Comparison of ENCODE assay signal across 37 cellular contexts in genomic region chr1:45067806-45068205, GRCh38. TPM values are rescaled to one million over a fixed set of nuclear protein-coding genes. Genes with fewer than 3 reads are reported as not detected.
DNase-seq lines count a peak whose midpoint lies in the region; ATAC-seq, FAIRE-seq and TF ChIP-seq lines count a peak whose summit lies in the region.
"Had no signal": no experiment of that assay in that cellular context is flagged by ENCODE, and none has a peak within 500 bp of the region (broad histone marks: within the 10 kb centered on the region; RNA-seq: fewer than 3 reads in every experiment).

No MANE protein-coding gene starts in this region.

- H3K27me3 ChIP-seq in H9 (ENCODE audit: insufficient read depth, low read length) = no peaks in the 10 kb centered on the region
- H3K27me3 ChIP-seq: BE2C; BLaER1; BLaER1 treated with 17β-estradiol and CSF1 and Interleukin-3, amounts not matched to agents 10 nM and 100 nM had no signal

- H3K9me3 Mint-ChIP-seq in H9 = peaks cover 6% of the 10 kb centered on the region in 2 experiments; a peak in 4 of 5 replicates
- H3K9me3 Mint-ChIP-seq: CD4-positive, alpha-beta T cell had no signal

- no CpG with 5 or more reads among the region's 2 CpGs for WGBS in H9 (ENCODE audit: extremely low coverage, insufficient read length, low lambda C conversion rate)

- DNase-seq in COLO829 (ENCODE audit: low spot score) (peak; percentile 76), SK-MEL-5 (ENCODE audit: low read depth, low spot score) (peak; percentile 62), foreskin melanocyte (peak; percentile 32), H9 (no peak), NCI-H128 (lab: John Stamatoyannopoulos, UW; ENCODE audit: unreplicated experiment) (no peak), GM10266 (ENCODE audit: extremely low spot score) (no peak)
- DNase-seq: 8988T; ACHN; AML-193; BE2C; C1 segment of cervical spinal cord; Caco-2; Calu3; CD4-positive, alpha-beta memory T cell; CD4-positive, alpha-beta T cell; CD4-positive, CD25-positive, alpha-beta regulatory T cell; CD8-positive, alpha-beta memory T cell; CD8-positive, alpha-beta T cell; COR-L47; DMS 273 treated with DMSO at 0.1 percent for 48 hours; DMS153; DMS53; DMS79; DMS79 treated with DMSO at 0.1 percent for 48 hours; DND-41; EL had no signal

- no peak overlapping the region for H3K27ac Mint-ChIP-seq in H9
- H3K27ac Mint-ChIP-seq: B cell; CD14-positive monocyte; CD4-positive, alpha-beta memory T cell; CD4-positive, alpha-beta T cell; CD4-positive, CD25-positive, alpha-beta regulatory T cell; CD8-positive, alpha-beta memory T cell; CD8-positive, alpha-beta T cell had no signal

- H2BK12ac ChIP-seq in H9 (ENCODE audit: insufficient read length, low read depth, low read length) = no peak overlapping the region

- no peak overlapping the region for H4K8ac ChIP-seq in H9 (replicated peaks; ENCODE audit: insufficient read length, low read depth, low read length)

- in situ Hi-C loops in SK-MEL-5 (cut with HindIII; ENCODE audit: low pct_unique_long_range_greater_than_20kb, low sequenced_read_pairs) = no loop called here

- peak; percentile 28 for FAIRE-seq in G401.6 (lab: Jason Lieb, UNC)
- FAIRE-seq: A204.1, A549, D721Med had no signal

- H2AK5ac ChIP-seq in H9 (ENCODE audit: insufficient read length, low read length) = no peak overlapping the region

- no peaks in the 10 kb centered on the region for H3K27me3 Mint-ChIP-seq in H9 (ENCODE audit: low read depth)
- H3K27me3 Mint-ChIP-seq: CD4-positive, alpha-beta memory T cell; CD4-positive, alpha-beta T cell had no signal

- no peak overlapping the region for H2BK20ac ChIP-seq in H9 (ENCODE audit: low read depth, low read length, poor library complexity, severe bottlenecking)

- no peak overlapping the region for H3K9ac ChIP-seq in H9 (ENCODE audit: extremely low read depth, insufficient read length, low read length)
- H3K9ac ChIP-seq: BLaER1; BLaER1 treated with 17β-estradiol and CSF1 and Interleukin-3, amounts not matched to agents 10 nM and 100 nM had no signal

- H3K79me2 ChIP-seq in H9 (ENCODE audit: insufficient read depth, low read length) = no peaks in the 10 kb centered on the region

- no peak overlapping the region for H2BK5ac ChIP-seq in H9 (ENCODE audit: insufficient read length, low read length)

- no peak overlapping the region for H2AFZ ChIP-seq in H9 (ENCODE audit: low read length)

- no peaks in the 10 kb centered on the region for H4K20me1 ChIP-seq in H9 (ENCODE audit: control insufficient read depth, insufficient read depth, insufficient read length)
- H4K20me1 ChIP-seq: BLaER1; BLaER1 treated with 17β-estradiol and CSF1 and Interleukin-3, amounts not matched to agents 10 nM and 100 nM had no signal

- H3K4ac ChIP-seq in H9 (ENCODE audit: low read depth, low read length) = no peak overlapping the region

- H3K27ac ChIP-seq in H9 (ENCODE audit: insufficient read length, low read depth, low read length) = no peak overlapping the region
- H3K27ac ChIP-seq: 22Rv1; A549; BLaER1; BLaER1 treated with 17β-estradiol and CSF1 and Interleukin-3, amounts not matched to agents 10 nM and 100 nM; C4-2B had no signal

- H3K79me1 ChIP-seq in H9 (ENCODE audit: insufficient read depth, low read depth, low read length, poor library complexity, severe bottlenecking) = no peaks in the 10 kb centered on the region

- H4K91ac ChIP-seq in H9 (ENCODE audit: insufficient read length, low read depth, low read length) = no peak overlapping the region

- H3K14ac ChIP-seq in H9 (ENCODE audit: insufficient read depth, low read length) = no peak overlapping the region

- no peaks in the 10 kb centered on the region for H3K4me1 ChIP-seq in H9 (ENCODE audit: insufficient read depth, low read length)
- H3K4me1 ChIP-seq: A549; BE2C; BLaER1; BLaER1 treated with 17β-estradiol and CSF1 and Interleukin-3, amounts not matched to agents 10 nM and 100 nM; Caco-2 had no signal

- H3T11ph ChIP-seq in H9 (ENCODE audit: low read length) = no peak overlapping the region

- TF ChIP-seq CTCF in H9 (conservative IDR thresholded peaks at IDR 0.05) = no peak
- TF ChIP-seq CTCF in GM10266 (IDR thresholded peaks at IDR 0.05; ENCODE audit: control insufficient read depth, insufficient read depth, low read depth, missing control alignments) = no peak

- no peak overlapping the region for H3K56ac ChIP-seq in H9 (ENCODE audit: insufficient read length, low read depth, low read length)

- H4K5ac ChIP-seq in H9 (ENCODE audit: insufficient read length, low read depth, low read length) = no peak overlapping the region

- no peaks in the 10 kb centered on the region for H3K4me1 Mint-ChIP-seq in H9
- H3K4me1 Mint-ChIP-seq: B cell; CD14-positive monocyte; CD4-positive, alpha-beta memory T cell; CD8-positive, alpha-beta memory T cell had no signal

- no peak overlapping the region for H3K18ac ChIP-seq in H9 (ENCODE audit: insufficient read length, low read depth, low read length)

- H3K23ac ChIP-seq in H9 (ENCODE audit: insufficient read length, low read depth, low read length) = no peak overlapping the region

- H3K4me3 Mint-ChIP-seq in H9 = no peak overlapping the region
- H3K4me3 Mint-ChIP-seq: B cell; CD14-positive monocyte; CD4-positive, alpha-beta memory T cell; CD4-positive, alpha-beta T cell; CD4-positive, CD25-positive, alpha-beta regulatory T cell; CD8-positive, alpha-beta memory T cell; CD8-positive, alpha-beta T cell had no signal

- H2BK15ac ChIP-seq in H9 (ENCODE audit: low read depth, low read length) = no peak overlapping the region

- no peaks in the 10 kb centered on the region for H3K23me2 ChIP-seq in H9 (ENCODE audit: insufficient read length, low read depth, low read length, poor library complexity, severe bottlenecking)

- no peaks in the 10 kb centered on the region for H3K9me3 ChIP-seq in H9 (ENCODE audit: control insufficient read depth, low read depth, low read length)
- H3K9me3 ChIP-seq: A549, BE2C, BLaER1, Caco-2 had no signal

- no peak overlapping the region for H3K4me2 ChIP-seq in H9 (ENCODE audit: insufficient read depth, insufficient read length, low read length)
- H3K4me2 ChIP-seq: A549; BLaER1; BLaER1 treated with 17β-estradiol and CSF1 and Interleukin-3, amounts not matched to agents 10 nM and 100 nM had no signal

- H2BK120ac ChIP-seq in H9 (ENCODE audit: low read depth, low read length, poor library complexity, severe bottlenecking) = no peak overlapping the region

- no peaks in the 10 kb centered on the region for H3K36me3 Mint-ChIP-seq in H9 (ENCODE audit: insufficient read depth in 1 of 3, low read depth in 3 of 3)
- H3K36me3 Mint-ChIP-seq: CD14-positive monocyte; CD4-positive, alpha-beta memory T cell; CD4-positive, CD25-positive, alpha-beta regulatory T cell; CD8-positive, alpha-beta T cell had no signal

- no peak for ATAC-seq in HG03460 (IDR thresholded peaks at IDR 0.05; ENCODE audit: unreplicated experiment)
- ATAC-seq: A549; CD8-positive, alpha-beta T cell had no signal

RNA-seq across cellular contexts. Expression of gene UROD, which starts 55.8 kb away (rescaled TPM):
- 78.9 and 89.5 TPM in 2 replicates for total RNA-seq in SK-MEL-5 (2014; rRNA removed; shearing (Covaris generic))
- polyA plus RNA-seq in SK-MEL-5 (2015; cell fraction: cytosol; rRNA removed) = 67.0 and 84.6 TPM in 2 replicates
- 185 and 221 TPM in 2 replicates for polyA plus RNA-seq in SK-MEL-5 (2015; cell fraction: nucleus; rRNA removed)
- 90.4 and 92.2 TPM in 2 replicates for total RNA-seq in H9 (2021)

RNA-seq across cellular contexts. Expression of gene HECTD3, which starts 56.7 kb away (rescaled TPM):
- 17.8 and 18.6 TPM in 2 replicates for total RNA-seq in SK-MEL-5 (2014; rRNA removed; shearing (Covaris generic))
- 37.0 and 46.8 TPM in 2 replicates for polyA plus RNA-seq in SK-MEL-5 (2015; cell fraction: cytosol; rRNA removed)
- 87.7 and 89.8 TPM in 2 replicates for polyA plus RNA-seq in SK-MEL-5 (2015; cell fraction: nucleus; rRNA removed)
- 36.0 and 37.5 TPM in 2 replicates for total RNA-seq in H9 (2021)

Comparison
In these comparisons a context has a peak if more than half of its experiments do, and no peak if none do; other contexts are left out.
1. DNase-seq: peak in COLO829 (single experiment), SK-MEL-5 (single experiment) and foreskin melanocyte (single experiment); none in H9 (single experiment), NCI-H128 (single experiment) and GM10266 (single experiment).